ENCODE assay signal across 16 cellular contexts in genomic region chr19:42899674-42900073, GRCh38. TPM values are rescaled to one million over a fixed set of nuclear protein-coding genes. Genes with fewer than 3 reads are reported as not detected.
DNase-seq lines count a peak whose midpoint lies in the region; ATAC-seq and TF ChIP-seq lines count a peak whose summit lies in the region.
"Not testable (repeated sequence)": the region's sequence is repeated elsewhere in the genome, so short reads cannot be mapped to it uniquely, and the experiment has no call there.
"Had no signal": no experiment of that assay in that cellular context is flagged by ENCODE, and none has a peak within 500 bp of the region (broad histone marks: within the 10 kb centered on the region; RNA-seq: fewer than 3 reads in every experiment).

No MANE protein-coding gene starts in this region.

- not testable (repeated sequence) for H4K91ac ChIP-seq in trophoblast cell (ENCODE audit: low read depth, low read length)

- H3K9ac ChIP-seq in HCT116 (ENCODE audit: low read length); mammary epithelial cell (ENCODE audit: insufficient read depth, low read length); trophoblast cell (ENCODE audit: low read length): not testable (repeated sequence)

- TF ChIP-seq POLR2A in HCT116 (IDR thresholded peaks at IDR 0.05; ENCODE audit: borderline replicate concordance, extremely low read depth, insufficient read depth, insufficient read length), result not testable (repeated sequence)

- not testable (repeated sequence) for TF ChIP-seq CTCF in HCT116 (IDR thresholded peaks at IDR 0.05 in 2 of 3, conservative IDR thresholded peaks at IDR 0.05 in 1 of 3; ENCODE audit: borderline replicate concordance in 1 of 3, insufficient read depth in 1 of 3, low read depth in 2 of 3, low read length in 2 of 3); RWPE2 (IDR thresholded peaks at IDR 0.05; ENCODE audit: poor library complexity, severe bottlenecking); mammary epithelial cell (conservative IDR thresholded peaks at IDR 0.05 in 1 of 2, IDR thresholded peaks at IDR 0.05 in 1 of 2; ENCODE audit: extremely low read depth in 1 of 2, insufficient read depth in 1 of 2, low read depth in 1 of 2, low read length in 2 of 2); foreskin keratinocyte (conservative IDR thresholded peaks at IDR 0.05)

- CTCF ChIA-PET in HCT116 (lab: Charles Lee); mammary epithelial cell (lab: Charles Lee; ENCODE audit: low non-redundant PET): not testable (repeated sequence)

- RAD21 ChIA-PET in HCT116 (lab: Charles Lee; ENCODE audit: low non-redundant PET in 1 of 2, low total read pairs in 2 of 2, uncharacterized antibody in 2 of 2, unreplicated experiment in 2 of 2), result not testable (repeated sequence)

- not testable (repeated sequence) for BruUV-seq in HCT116 (replicated peaks; lab: Mats Ljungman, UMichigan); mammary epithelial cell (replicated peaks; lab: Mats Ljungman, UMichigan)

- not testable (repeated sequence) for H3K79me1 ChIP-seq in trophoblast cell (ENCODE audit: low read length)

- H3K36me3 ChIP-seq in ACC112 (ENCODE audit: insufficient read depth, low read length); HCT116 (ENCODE audit: control insufficient read depth in 1 of 2, insufficient read depth in 2 of 2, low read length in 2 of 2); RWPE2 (ENCODE audit: low read depth); mammary epithelial cell (ENCODE audit: insufficient read depth, low read length); trophoblast cell (ENCODE audit: control insufficient read depth in 1 of 2, insufficient read depth in 2 of 2, low read length in 2 of 2): not testable (repeated sequence)

- H2AK5ac ChIP-seq in trophoblast cell (ENCODE audit: low read length), result not testable (repeated sequence)

- POLR2A ChIA-PET in HCT116 (lab: Charles Lee), result not testable (repeated sequence)

- intact Hi-C loops in HCT116 (cut with micrococcal nuclease), result not testable (repeated sequence)
- intact Hi-C loops in mammary epithelial cell (cut with micrococcal nuclease), result loop anchor here (2.0 kb wide), 1 partner anchor 15 kb away; no protein-coding TSS in a partner anchor

- DNase-seq in ELR (ENCODE audit: low read depth), result peak; percentile 29
- not testable (repeated sequence) for DNase-seq in HCT116 (ENCODE audit: low read depth, low spot score); RWPE2 (ENCODE audit: low spot score); mammary epithelial cell; foreskin keratinocyte
- DNase-seq in M059J (ENCODE audit: low read depth), result peak; percentile 28
- peak; percentile 44 to 61 for DNase-seq in trophoblast cell

- H3K9me2 ChIP-seq in HCT116 (ENCODE audit: insufficient read depth), result not testable (repeated sequence)

- H3K27ac ChIP-seq in ACC112 (ENCODE audit: low read depth, low read length), result peak overlapping the region; percentile 16; the same call in 1 of the 2 replicates
- not testable (repeated sequence) for H3K27ac ChIP-seq in HCT116 (ENCODE audit: low read depth, low read length); trophoblast cell (ENCODE audit: low read depth, low read length)
- peak overlapping the region; percentile 96 for H3K27ac ChIP-seq in RWPE2 (ENCODE audit: poor library complexity, severe bottlenecking)
- peak overlapping the region; percentile 50 for H3K27ac ChIP-seq in mammary epithelial cell (ENCODE audit: insufficient read depth, low read depth, low read length)
- H3K27ac ChIP-seq in foreskin keratinocyte, result peak overlapping the region; percentile 67

- not testable (repeated sequence) for H4K12ac ChIP-seq in trophoblast cell (ENCODE audit: low read depth, low read length)

- not testable (repeated sequence) for H2BK120ac ChIP-seq in trophoblast cell (ENCODE audit: insufficient read depth, low read length, poor library complexity)

- H2BK5ac ChIP-seq in trophoblast cell (ENCODE audit: low read depth, low read length, poor library complexity), result not testable (repeated sequence)

- dilution Hi-C loops in mammary epithelial cell (cut with HindIII; ENCODE audit: low sequenced_read_pairs), result not testable (repeated sequence)

- not testable (repeated sequence) for TF ChIP-seq RAD21 in HCT116 (IDR thresholded peaks at IDR 0.05; ENCODE audit: low read depth)

- 81% methylated on average over 12 of the region's 12 CpGs for WGBS in mammary epithelial cell (ENCODE audit: low coverage, missing lambda C conversion rate)
- no CpG with 5 or more reads among the region's 12 CpGs for WGBS in trophoblast cell (ENCODE audit: extremely low coverage, insufficient coverage, insufficient read length)

- not testable (repeated sequence) for ATAC-seq in HCT116; RWPE2 (ENCODE audit: low read depth); foreskin keratinocyte

- not testable (repeated sequence) for H3K79me2 ChIP-seq in ACC112 (ENCODE audit: control insufficient read depth, insufficient read depth, low read length, unreplicated experiment); HCT116 (ENCODE audit: insufficient read depth, low read length); mammary epithelial cell (ENCODE audit: insufficient read depth, low read length); trophoblast cell (ENCODE audit: control insufficient read depth, insufficient read depth, low read length, poor library complexity)

- in situ Hi-C loops in mammary epithelial cell (cut with MboI; ENCODE audit: low sequenced_read_pairs in 2 of 2), result not testable (repeated sequence)

- H3K9me3 ChIP-seq in HCT116 (ENCODE audit: control insufficient read depth in 1 of 2, insufficient read depth in 1 of 2, low read depth in 1 of 2, low read length in 2 of 2); RWPE2 (ENCODE audit: severe bottlenecking); mammary epithelial cell (replicated peaks; ENCODE audit: insufficient read depth, low read length); trophoblast cell (ENCODE audit: insufficient read depth, low read depth, low read length): not testable (repeated sequence)

- not testable (repeated sequence) for H4K20me1 ChIP-seq in HCT116 (ENCODE audit: insufficient read depth); mammary epithelial cell (ENCODE audit: insufficient read depth, low read length)

- not testable (repeated sequence) for H2BK12ac ChIP-seq in trophoblast cell (ENCODE audit: low read length)

- H3K27me3 ChIP-seq in ACC112 (ENCODE audit: insufficient read depth, low read length); HCT116 (ENCODE audit: insufficient read depth, low read length); RWPE2 (ENCODE audit: insufficient read depth, poor library complexity, severe bottlenecking); mammary epithelial cell (ENCODE audit: insufficient read depth, low read length); foreskin keratinocyte; trophoblast cell (ENCODE audit: insufficient read depth, low read length): not testable (repeated sequence)

- not testable (repeated sequence) for H3K4me3 ChIP-seq in ACC112 (ENCODE audit: low read depth, low read length); HCT116 (replicated peaks in 1 of 2; ENCODE audit: low read depth in 1 of 2, low read length in 2 of 2); RWPE2 (ENCODE audit: severe bottlenecking); mammary epithelial cell (replicated peaks in 1 of 3; ENCODE audit: insufficient read depth in 1 of 3, low read depth in 2 of 3, low read length in 3 of 3); trophoblast cell (ENCODE audit: low read depth, low read length)

- not testable (repeated sequence) for H4K8ac ChIP-seq in trophoblast cell (ENCODE audit: low read depth, low read length)

- not testable (repeated sequence) for H3K4ac ChIP-seq in trophoblast cell (ENCODE audit: low read depth, low read length)

- not testable (repeated sequence) for H3K4me1 ChIP-seq in ACC112 (ENCODE audit: control insufficient read depth, insufficient read depth, low read length, unreplicated experiment); foreskin keratinocyte; trophoblast cell (ENCODE audit: control insufficient read depth in 1 of 2, insufficient read depth in 2 of 2, low read length in 2 of 2)
- H3K4me1 ChIP-seq in HCT116 (ENCODE audit: control insufficient read depth in 1 of 2, insufficient read depth in 2 of 2, low read length in 2 of 2), result peaks cover 0 to 25% of the 10 kb centered on the region in 2 experiments; a peak in 2 of 4 replicates
- peaks cover 23% of the 10 kb centered on the region for H3K4me1 ChIP-seq in RWPE2 (ENCODE audit: insufficient read depth, poor library complexity, severe bottlenecking)
- H3K4me1 ChIP-seq in mammary epithelial cell (ENCODE audit: insufficient read depth, low read length), result peaks cover 31% of the 10 kb centered on the region

- H2AFZ ChIP-seq in ACC112 (ENCODE audit: low read length, unreplicated experiment); HCT116 (ENCODE audit: low read depth, low read length, poor library complexity, severe bottlenecking); mammary epithelial cell (ENCODE audit: low read depth, low read length); trophoblast cell (ENCODE audit: insufficient read depth, low read length, poor library complexity): not testable (repeated sequence)

- not testable (repeated sequence) for H3K18ac ChIP-seq in trophoblast cell (ENCODE audit: low read length)

- H3K23ac ChIP-seq in trophoblast cell (ENCODE audit: low read length), result not testable (repeated sequence)

- H3K14ac ChIP-seq in trophoblast cell (ENCODE audit: low read length), result not testable (repeated sequence)

- peak overlapping the region; percentile 25 for H3K4me2 ChIP-seq in HCT116 (ENCODE audit: low read length)
- not testable (repeated sequence) for H3K4me2 ChIP-seq in mammary epithelial cell (ENCODE audit: insufficient read depth, low read depth, low read length); trophoblast cell (ENCODE audit: low read length)

RNA-seq across cellular contexts. Expression of gene PSG6, which starts 18.0 kb away (rescaled TPM):
- not detected for total RNA-seq in HCT116 (2021; ENCODE audit: unreplicated experiment)
- not detected in 2 replicates for polyA plus RNA-seq in HCT116 (2012)
- total RNA-seq in M059J (2014; rRNA removed; shearing (Covaris generic)), result 0.79 and 0.89 TPM in 2 replicates
- 1 to 10 TPM in 1 of 2 donors, not detected in 1; 1.2 TPM for total RNA-seq in mammary epithelial cell
- 0.12 TPM for polyA plus RNA-seq in mammary epithelial cell
- not detected for polyA minus RNA-seq in mammary epithelial cell
- not detected in 2 replicates for total RNA-seq in foreskin keratinocyte
- not detected in 2 replicates for polyA plus RNA-seq in foreskin keratinocyte
- not detected in 2 replicates for polyA plus RNA-seq in trophoblast cell (2013)
- total RNA-seq: A673; Calu3; CD4-positive, alpha-beta T cell; CD8-positive, alpha-beta memory T cell; Daoy; H4; H9 had no signal
- polyA plus RNA-seq: CD14-positive monocyte; CD8-positive, alpha-beta memory T cell had no signal

RNA-seq across cellular contexts. Expression of gene PSG1, which starts 20.2 kb away (rescaled TPM):
- total RNA-seq in HCT116 (2021; ENCODE audit: unreplicated experiment), result not detected
- not detected in 2 replicates for polyA plus RNA-seq in HCT116 (2012)
- total RNA-seq in M059J (2014; rRNA removed; shearing (Covaris generic)), result 11.0 and 13.6 TPM in 2 replicates
- total RNA-seq in mammary epithelial cell, result not detected
- polyA plus RNA-seq in mammary epithelial cell, result 0.10 TPM
- not detected for polyA minus RNA-seq in mammary epithelial cell
- total RNA-seq in foreskin keratinocyte, result not detected in 2 replicates
- not detected in 2 replicates for polyA plus RNA-seq in foreskin keratinocyte
- not detected in 2 replicates for polyA plus RNA-seq in trophoblast cell (2013)
- total RNA-seq: A673; Calu3; CD4-positive, alpha-beta T cell; CD8-positive, alpha-beta memory T cell; Daoy; H4; H9 had no signal
- polyA plus RNA-seq: CD14-positive monocyte; CD8-positive, alpha-beta memory T cell had no signal

RNA-seq across cellular contexts. Expression of gene PSG7, which starts 37.3 kb away (rescaled TPM):
- total RNA-seq in HCT116 (2021; ENCODE audit: unreplicated experiment) (not detected), mammary epithelial cell (not detected), foreskin keratinocyte (not detected in 2 replicates)
- 0.04 TPM in 1 of 2 replicates, not detected in the other for polyA plus RNA-seq in HCT116 (2012)
- 0.05 and 1.1 TPM in 2 replicates for total RNA-seq in M059J (2014; rRNA removed; shearing (Covaris generic))
- polyA plus RNA-seq in mammary epithelial cell (0.05 TPM), foreskin keratinocyte (not detected in 2 replicates)
- not detected for polyA minus RNA-seq in mammary epithelial cell
- not detected in 2 replicates for polyA plus RNA-seq in trophoblast cell (2013)
- total RNA-seq: A673; Calu3; CD4-positive, alpha-beta T cell; CD8-positive, alpha-beta memory T cell; Daoy; H9 had no signal
- polyA plus RNA-seq: CD14-positive monocyte; CD8-positive, alpha-beta memory T cell had no signal
